8 cellular contexts compared by ENCODE assay signal in genomic region chr2:46134531-46135229, GRCh38.
DNase-seq lines count a peak whose midpoint lies in the region; ATAC-seq and TF ChIP-seq lines count a peak whose summit lies in the region.

No MANE protein-coding gene starts in this region.

- no peaks in the 10 kb centered on the region for H3K9me3 ChIP-seq in AG04450 (ENCODE audit: control insufficient read depth, insufficient read depth, low read length)
- no peaks in the 10 kb centered on the region for H3K9me3 ChIP-seq in esophagus squamous epithelium

- TF ChIP-seq CTCF in AG04450 (IDR thresholded peaks at IDR 0.05; ENCODE audit: low read depth, low read length) (no peak), esophagus squamous epithelium (IDR thresholded peaks at IDR 0.05) (no peak)

- H3K4me3 ChIP-seq in AG04450 (ENCODE audit: low read depth, low read length) (no peak overlapping the region), esophagus squamous epithelium (no peak overlapping the region)

- DNase-seq in AG04450 (ENCODE audit: low read depth, low spot score) = no peak
- peak; percentile 55 for DNase-seq in NCI-H345 treated with DMSO at 0.1 percent for 48 hours (lab: John Stamatoyannopoulos, UW; ENCODE audit: unreplicated experiment)
- DNase-seq in esophagus squamous epithelium (lab: John Stamatoyannopoulos, UW) = no peak
- DNase-seq in myocyte (ENCODE audit: low read depth) = peak; percentile 49
- no peak for DNase-seq in SKM-1 treated with dmso at 0.1 percent for 144 hours (lab: John Stamatoyannopoulos, UW; ENCODE audit: unreplicated experiment)
- DNase-seq in stimulated activated naive CD4-positive, alpha-beta T cell (lab: John Stamatoyannopoulos, UW) = no peak
- no peak for DNase-seq in SW480 (ENCODE audit: low spot score)

- no peaks in the 10 kb centered on the region for H3K27me3 ChIP-seq in AG04450 (ENCODE audit: control insufficient read depth, insufficient read depth, low read length)
- no peaks in the 10 kb centered on the region for H3K27me3 ChIP-seq in esophagus squamous epithelium

- TF ChIP-seq POLR2A in esophagus squamous epithelium (IDR thresholded peaks at IDR 0.05) = no peak

- 23 to 25% methylated on average over 8 of the region's 8 CpGs for WGBS in esophagus squamous epithelium, 2 donors

- H3K27ac ChIP-seq in AG04450 (ENCODE audit: low read depth, low read length) (peak overlapping the region; percentile 47), esophagus squamous epithelium (peak overlapping the region; percentile 15 to 75 (median 49))

- intact Hi-C loops in esophagus squamous epithelium (cut with DNase I) = no loop called here

- H3K4me1 ChIP-seq in esophagus squamous epithelium = peaks cover 0 to 38% (median 14%) of the 10 kb centered on the region in 3 donors

- no peak for ATAC-seq in GM21528 (IDR thresholded peaks at IDR 0.05; ENCODE audit: low FRiP score, unreplicated experiment)

- CTCF ChIA-PET in AG04450 (lab: Charles Lee) = interaction anchor here (1.1 kb wide), 1 partner anchor 72 kb away, joined by 3 read pairs; no protein-coding TSS in a partner anchor

- POLR2A ChIA-PET in AG04450 (lab: Yijun Ruan, JAX) = no interaction called here

- H3K36me3 ChIP-seq in esophagus squamous epithelium = no peaks in the 10 kb centered on the region

Comparison
In these comparisons a context has a peak if more than half of its experiments do, and no peak if none do; other contexts are left out.
1. DNase-seq: peak in NCI-H345 treated with DMSO at 0.1 percent for 48 hours (single experiment) and myocyte (single experiment); none in AG04450 (single experiment), esophagus squamous epithelium (single experiment), SKM-1 treated with dmso at 0.1 percent for 144 hours (single experiment), stimulated activated naive CD4-positive, alpha-beta T cell (0 of 6) and SW480 (single experiment).